ENCODE assay signal across 8 cellular contexts in the genomic region with DNA sequence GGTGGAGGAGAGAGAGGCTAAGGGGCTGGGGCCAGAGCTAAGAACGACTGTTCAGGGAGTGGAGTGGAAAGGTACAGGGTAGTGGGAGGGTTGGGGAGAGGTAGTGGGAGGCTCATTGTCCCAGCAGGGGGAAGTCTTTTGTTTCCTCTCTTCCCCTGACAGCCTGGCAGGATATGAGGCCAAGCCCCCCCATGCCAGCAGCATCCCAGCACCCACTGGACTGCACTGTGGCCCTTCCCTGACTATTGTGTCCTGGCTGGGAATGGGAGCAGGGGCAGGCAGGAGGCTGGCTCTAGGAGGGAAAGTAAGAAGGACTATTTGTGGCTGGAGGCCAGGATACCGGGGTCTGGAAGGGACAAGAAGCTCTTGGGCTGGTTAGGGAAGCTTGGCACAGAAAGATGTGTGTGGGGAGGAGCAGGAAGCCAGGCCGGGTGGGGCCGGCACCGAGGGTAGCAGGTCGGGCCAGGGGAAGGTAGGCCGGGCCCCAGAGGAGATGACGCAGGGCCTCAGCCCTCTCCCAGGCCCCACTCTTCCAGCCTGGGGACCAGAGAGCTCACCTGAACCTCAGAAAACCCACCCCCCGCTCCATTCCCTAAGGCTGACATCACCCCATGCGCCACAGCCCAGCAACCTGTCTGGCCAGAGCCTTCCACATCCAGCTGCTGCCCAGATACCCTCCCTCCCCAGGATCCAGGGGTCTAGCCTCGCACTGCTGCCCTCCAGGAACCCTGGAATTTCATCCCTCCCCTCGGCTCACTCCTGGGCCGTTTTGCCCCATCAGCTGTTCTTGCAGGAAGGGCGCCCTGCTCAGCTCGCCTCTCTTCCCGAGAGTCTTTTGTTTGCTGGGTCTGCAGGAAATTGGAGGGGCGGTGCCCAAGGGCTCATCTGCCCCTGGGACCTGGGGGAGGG. TPM values are rescaled to one million over a fixed set of nuclear protein-coding genes. Genes with fewer than 3 reads are reported as not detected.
DNase-seq lines count a peak whose midpoint lies in the region; ATAC-seq, FAIRE-seq and TF ChIP-seq lines count a peak whose summit lies in the region.

No MANE protein-coding gene starts in this region.

- no peak overlapping the region for H2AFZ ChIP-seq in HepG2 (ENCODE audit: low read length)

- peaks cover 14% of the 10 kb centered on the region for H3K4me1 Mint-ChIP-seq in T-helper 2 cell treated with Interferon-gamma antibody and Interleukin-4, amounts not matched to agents 5 μg/mL and 100 μg/mL, for 36 hours (ENCODE audit: low read depth)

- H3K4me3 ChIP-seq in cardiac fibroblast (replicated peaks in 1 of 2; ENCODE audit: low read depth in 2 of 2, low read length in 2 of 2) (no peak overlapping the region), HepG2 (replicated peaks in 1 of 3; ENCODE audit: insufficient read depth in 1 of 3, low read depth in 2 of 3, low read length in 3 of 3) (peak overlapping the region; percentile 43 to 65 (median 44)), tibial nerve (no peak overlapping the region)

- ATAC-seq in HepG2 (peak; percentile 54), HG03135 (IDR thresholded peaks at IDR 0.05; ENCODE audit: unreplicated experiment) (no peak), HG03175 (IDR thresholded peaks at IDR 0.05; ENCODE audit: unreplicated experiment) (no peak)

- no peak overlapping the region for H3K4me3 Mint-ChIP-seq in T-helper 2 cell treated with Interferon-gamma antibody and Interleukin-4, amounts not matched to agents 5 μg/mL and 100 μg/mL, for 36 hours

- H3K4me1 ChIP-seq in HepG2 (ENCODE audit: insufficient read depth, low read length) (peaks cover 64% of the 10 kb centered on the region), tibial nerve (peaks cover 0 to 17% (median 2%) of the 10 kb centered on the region in 4 donors)

- H3K9ac ChIP-seq in HepG2 (ENCODE audit: insufficient read depth, low read depth, low read length) = peak overlapping the region; percentile 6; the same call in 1 of the 2 replicates

- H3K4me2 ChIP-seq in HepG2 (ENCODE audit: low read depth, low read length) = peak overlapping the region; percentile 82

- in situ Hi-C loops in HepG2 (cut with HindIII; ENCODE audit: extremely low pct_ligation_motif_present, low pct_unique_long_range_greater_than_20kb) = no loop called here

- 15% methylated on average over 13 of the region's 17 CpGs for WGBS in HepG2 (ENCODE audit: low lambda C conversion rate)
- WGBS in tibial nerve, 2 donors = 28 to 32% methylated on average over 17 of the region's 17 CpGs

- H3K27ac ChIP-seq in HepG2 (ENCODE audit: extremely low read length, insufficient read depth, low read length) = no peak overlapping the region
- H3K27ac ChIP-seq in tibial nerve = peak overlapping the region in 3 of 4 donors; percentile 65 to 85 (median 72)

- H4K20me1 ChIP-seq in HepG2 (ENCODE audit: insufficient read depth, low read length) = no peaks in the 10 kb centered on the region

- TF ChIP-seq CTCF in cardiac fibroblast (IDR thresholded peaks at IDR 0.05; ENCODE audit: low read depth, low read length) = no peak
- TF ChIP-seq CTCF in HepG2 (CRISPR knock-in tag; IDR thresholded peaks at IDR 0.05) = no peak
- no peak for TF ChIP-seq CTCF in tibial nerve (IDR thresholded peaks at IDR 0.05)

- H3K36me3 ChIP-seq in HepG2 (replicated peaks in 1 of 2; ENCODE audit: control insufficient read depth in 1 of 2, insufficient read depth in 2 of 2, low read length in 2 of 2) (no peaks in the 10 kb centered on the region), tibial nerve (no peaks in the 10 kb centered on the region)

- no peak for DNase-seq in T-helper 2 cell treated with Interferon-gamma antibody and Interleukin-4, amounts not matched to agents 5 μg/mL and 100 μg/mL, for 36 hours (ENCODE audit: low spot score)
- DNase-seq in T-helper 2 cell (no peak), cardiac fibroblast (ENCODE audit: low read depth in 2 of 2) (peak; percentile 25 to 66), HepG2 (ENCODE audit: low spot score) (no peak), tibial nerve (ENCODE audit: low spot score in 2 of 2) (no peak), NCI-H748 (lab: John Stamatoyannopoulos, UW; ENCODE audit: unreplicated experiment) (no peak)

- peaks cover 3% of the 10 kb centered on the region for H3K27me3 Mint-ChIP-seq in T-helper 2 cell treated with Interferon-gamma antibody and Interleukin-4, amounts not matched to agents 5 μg/mL and 100 μg/mL, for 36 hours (ENCODE audit: low read depth)

- no peaks in the 10 kb centered on the region for H3K79me2 ChIP-seq in HepG2 (ENCODE audit: insufficient read depth, low read length)

- no TSS peak for BruUV-seq in HepG2 (replicated peaks; lab: Mats Ljungman, UMichigan)

- H3K27ac Mint-ChIP-seq in T-helper 2 cell treated with Interferon-gamma antibody and Interleukin-4, amounts not matched to agents 5 μg/mL and 100 μg/mL, for 36 hours = peak overlapping the region; percentile 34

- intact Hi-C loops in HepG2 (cut with micrococcal nuclease; ENCODE audit: unreplicated experiment) = no loop called here

- CTCF ChIA-PET in HepG2 (lab: Yijun Ruan, JAX; ENCODE audit: low intra/inter-chr PET ratio, low total read pairs) = interaction anchor here (1.7 kb wide), 1 partner anchor 16 kb away, joined by 3 read pairs; a partner anchor contains a TSS

- no peaks in the 10 kb centered on the region for H3K36me3 Mint-ChIP-seq in T-helper 2 cell treated with Interferon-gamma antibody and Interleukin-4, amounts not matched to agents 5 μg/mL and 100 μg/mL, for 36 hours (ENCODE audit: low read depth)

- TF ChIP-seq POLR2A in HepG2 (IDR thresholded peaks at IDR 0.05; ENCODE audit: insufficient read depth in 1 of 2, low read depth in 2 of 2, low read length in 2 of 2) (no peak), tibial nerve (IDR thresholded peaks at IDR 0.05) (no peak)

- no peaks in the 10 kb centered on the region for H3K9me3 ChIP-seq in HepG2 (ENCODE audit: low read length)
- H3K9me3 ChIP-seq in tibial nerve = no peaks in the 10 kb centered on the region

- TF ChIP-seq EP300 in HepG2 (IDR thresholded peaks at IDR 0.05; ENCODE audit: low read depth in 2 of 2, low read length in 2 of 2) (no peak), HepG2 (CRISPR knock-in tag; IDR thresholded peaks at IDR 0.05; ENCODE audit: borderline replicate concordance) (no peak), tibial nerve (IDR thresholded peaks at IDR 0.05) (no peak)

- POLR2A ChIA-PET in HepG2 (lab: Yijun Ruan, JAX) = interaction anchor here (0.7 to 2.4 kb wide), 6 partner anchors 8 to 53 kb away, joined by 4 to 13 read pairs (median 6); a partner anchor contains a TSS

- no peaks in the 10 kb centered on the region for H3K9me3 Mint-ChIP-seq in T-helper 2 cell treated with Interferon-gamma antibody and Interleukin-4, amounts not matched to agents 5 μg/mL and 100 μg/mL, for 36 hours

- no peak for FAIRE-seq in HepG2 (lab: Jason Lieb, UNC)

- H3K27me3 ChIP-seq in HepG2 (ENCODE audit: control insufficient read depth in 1 of 2, insufficient read depth in 2 of 2, low read length in 2 of 2) (no peaks in the 10 kb centered on the region), tibial nerve (no peaks in the 10 kb centered on the region)

- no peak for TF ChIP-seq RAD21 in HepG2 (CRISPR knock-in tag; IDR thresholded peaks at IDR 0.05)

RNA-seq across cellular contexts. Expression of a gene that starts 8.8 kb away (rescaled TPM):
- 43.7 and 69.6 TPM in 2 replicates for total RNA-seq in HepG2 (2016; rRNA removed; fragmentation: Illumina TruSeq; extraction: Trizol)
- total RNA-seq in HepG2 (2016; cell fraction: cytosol; rRNA removed; fragmentation: Illumina TruSeq; extraction: Trizol; ENCODE audit: low read depth) = 115 and 125 TPM in 2 replicates
- total RNA-seq in HepG2 (2016; cell fraction: insoluble cytoplasmic fraction; rRNA removed; fragmentation: Illumina TruSeq; extraction: Trizol) = 33.6 and 74.6 TPM in 2 replicates
- total RNA-seq in HepG2 (2016; cell fraction: membrane; rRNA removed; fragmentation: Illumina TruSeq; extraction: Trizol) = 93.1 and 103 TPM in 2 replicates
- 48.0 and 55.0 TPM in 2 replicates for total RNA-seq in HepG2 (2016; cell fraction: nucleus; rRNA removed; fragmentation: Illumina TruSeq; extraction: Trizol)
- 61.4 and 68.6 TPM in 2 replicates for polyA plus RNA-seq in HepG2 (2011; rRNA removed)
- polyA plus RNA-seq in HepG2 (2011; cell fraction: cytosol; rRNA removed) = 64.7 and 70.1 TPM in 2 replicates
- 67.4 and 70.1 TPM in 2 replicates for polyA plus RNA-seq in HepG2 (2011; cell fraction: nucleus; rRNA removed)
- 41.3 and 63.8 TPM in 2 replicates for polyA plus RNA-seq in HepG2 (2012)
- 21.4 and 23.9 TPM in 2 replicates for polyA plus RNA-seq in HepG2 (2016; cell fraction: cytosol; fragmentation: Illumina TruSeq; extraction: Trizol; ENCODE audit: low read depth)
- polyA plus RNA-seq in HepG2 (2016; cell fraction: insoluble cytoplasmic fraction; fragmentation: Illumina TruSeq; extraction: Trizol; ENCODE audit: low read depth) = 33.0 and 43.1 TPM in 2 replicates
- polyA plus RNA-seq in HepG2 (2016; cell fraction: membrane; fragmentation: Illumina TruSeq; extraction: Trizol; ENCODE audit: low read depth) = 52.7 and 65.5 TPM in 2 replicates
- 79.2 and 79.8 TPM in 2 replicates for polyA plus RNA-seq in HepG2 (2016; cell fraction: nucleus; fragmentation: Illumina TruSeq; extraction: Trizol; ENCODE audit: insufficient read depth, low read depth)
- 43.5 and 157 TPM in 2 replicates for polyA minus RNA-seq in HepG2 (2011; rRNA and poly(A)+ RNA removed; ENCODE audit: low replicate concordance)
- polyA minus RNA-seq in HepG2 (2011; cell fraction: cytosol; rRNA and poly(A)+ RNA removed) = 51.4 and 51.7 TPM in 2 replicates
- polyA minus RNA-seq in HepG2 (2011; cell fraction: nucleus; rRNA and poly(A)+ RNA removed) = 43.1 and 44.5 TPM in 2 replicates
- 10 to 100 TPM; 15.5 to 37.5 (median 25.9) TPM for total RNA-seq in tibial nerve

RNA-seq across cellular contexts. Expression of a gene that starts 16.4 kb away (rescaled TPM):
- total RNA-seq in HepG2 (2016; rRNA removed; fragmentation: Illumina TruSeq; extraction: Trizol) = 5.4 and 16.6 TPM in 2 replicates
- 4.7 and 5.6 TPM in 2 replicates for total RNA-seq in HepG2 (2016; cell fraction: cytosol; rRNA removed; fragmentation: Illumina TruSeq; extraction: Trizol; ENCODE audit: low read depth)
- total RNA-seq in HepG2 (2016; cell fraction: insoluble cytoplasmic fraction; rRNA removed; fragmentation: Illumina TruSeq; extraction: Trizol) = 5.6 and 18.2 TPM in 2 replicates
- 7.9 and 9.1 TPM in 2 replicates for total RNA-seq in HepG2 (2016; cell fraction: membrane; rRNA removed; fragmentation: Illumina TruSeq; extraction: Trizol)
- 14.7 and 18.3 TPM in 2 replicates for total RNA-seq in HepG2 (2016; cell fraction: nucleus; rRNA removed; fragmentation: Illumina TruSeq; extraction: Trizol)
- 8.7 and 13.9 TPM in 2 replicates for polyA plus RNA-seq in HepG2 (2011; rRNA removed)
- 6.6 and 7.9 TPM in 2 replicates for polyA plus RNA-seq in HepG2 (2011; cell fraction: cytosol; rRNA removed)
- polyA plus RNA-seq in HepG2 (2011; cell fraction: nucleus; rRNA removed) = 25.6 and 27.8 TPM in 2 replicates
- 6.2 and 8.0 TPM in 2 replicates for polyA plus RNA-seq in HepG2 (2012)
- 1.6 and 2.0 TPM in 2 replicates for polyA plus RNA-seq in HepG2 (2016; cell fraction: cytosol; fragmentation: Illumina TruSeq; extraction: Trizol; ENCODE audit: low read depth)
- 4.7 and 6.3 TPM in 2 replicates for polyA plus RNA-seq in HepG2 (2016; cell fraction: insoluble cytoplasmic fraction; fragmentation: Illumina TruSeq; extraction: Trizol; ENCODE audit: low read depth)
- 4.0 and 4.6 TPM in 2 replicates for polyA plus RNA-seq in HepG2 (2016; cell fraction: membrane; fragmentation: Illumina TruSeq; extraction: Trizol; ENCODE audit: low read depth)
- 31.8 and 35.4 TPM in 2 replicates for polyA plus RNA-seq in HepG2 (2016; cell fraction: nucleus; fragmentation: Illumina TruSeq; extraction: Trizol; ENCODE audit: insufficient read depth, low read depth)
- 12.3 and 25.2 TPM in 2 replicates for polyA minus RNA-seq in HepG2 (2011; rRNA and poly(A)+ RNA removed; ENCODE audit: low replicate concordance)
- polyA minus RNA-seq in HepG2 (2011; cell fraction: cytosol; rRNA and poly(A)+ RNA removed) = 3.1 and 5.7 TPM in 2 replicates
- polyA minus RNA-seq in HepG2 (2011; cell fraction: nucleus; rRNA and poly(A)+ RNA removed) = 4.0 and 6.5 TPM in 2 replicates
- 10 to 100 TPM; 11.8 to 36.8 (median 32.1) TPM for total RNA-seq in tibial nerve

RNA-seq across cellular contexts. Expression of a gene that starts 31.0 kb away (rescaled TPM):
- total RNA-seq in HepG2 (2016; rRNA removed; fragmentation: Illumina TruSeq; extraction: Trizol) (0.38 TPM in 1 of 2 replicates, not detected in the other), tibial nerve (100 to 1,000 TPM in 1 of 4 donors, 10 to 100 TPM in 3; 63.9 to 119 (median 80.8) TPM)
- total RNA-seq in HepG2 (2016; cell fraction: cytosol; rRNA removed; fragmentation: Illumina TruSeq; extraction: Trizol; ENCODE audit: low read depth) = 0.61 and 0.71 TPM in 2 replicates
- total RNA-seq in HepG2 (2016; cell fraction: insoluble cytoplasmic fraction; rRNA removed; fragmentation: Illumina TruSeq; extraction: Trizol) = 0.22 and 0.35 TPM in 2 replicates
- 0.15 and 0.41 TPM in 2 replicates for total RNA-seq in HepG2 (2016; cell fraction: membrane; rRNA removed; fragmentation: Illumina TruSeq; extraction: Trizol)
- total RNA-seq in HepG2 (2016; cell fraction: nucleus; rRNA removed; fragmentation: Illumina TruSeq; extraction: Trizol) = 0.41 and 0.65 TPM in 2 replicates
- 0.30 and 0.34 TPM in 2 replicates for polyA plus RNA-seq in HepG2 (2011; rRNA removed)
- polyA plus RNA-seq in HepG2 (2011; cell fraction: cytosol; rRNA removed) = 0.13 and 0.21 TPM in 2 replicates
- 0.99 and 1.1 TPM in 2 replicates for polyA plus RNA-seq in HepG2 (2011; cell fraction: nucleus; rRNA removed)
- 0.24 and 0.55 TPM in 2 replicates for polyA plus RNA-seq in HepG2 (2012)
- polyA plus RNA-seq in HepG2 (2016; cell fraction: cytosol; fragmentation: Illumina TruSeq; extraction: Trizol; ENCODE audit: low read depth) = 0.20 and 0.31 TPM in 2 replicates
- 0.19 and 0.32 TPM in 2 replicates for polyA plus RNA-seq in HepG2 (2016; cell fraction: insoluble cytoplasmic fraction; fragmentation: Illumina TruSeq; extraction: Trizol; ENCODE audit: low read depth)
- 0.09 and 0.10 TPM in 2 replicates for polyA plus RNA-seq in HepG2 (2016; cell fraction: membrane; fragmentation: Illumina TruSeq; extraction: Trizol; ENCODE audit: low read depth)
- 1.4 and 2.7 TPM in 2 replicates for polyA plus RNA-seq in HepG2 (2016; cell fraction: nucleus; fragmentation: Illumina TruSeq; extraction: Trizol; ENCODE audit: insufficient read depth, low read depth)
- polyA minus RNA-seq in HepG2 (2011; rRNA and poly(A)+ RNA removed; ENCODE audit: low replicate concordance) = 0.32 and 43.8 TPM in 2 replicates
- polyA minus RNA-seq in HepG2 (2011; cell fraction: cytosol; rRNA and poly(A)+ RNA removed) = 0.53 and 0.69 TPM in 2 replicates
- 0.62 and 0.90 TPM in 2 replicates for polyA minus RNA-seq in HepG2 (2011; cell fraction: nucleus; rRNA and poly(A)+ RNA removed)

RNA-seq across cellular contexts. Expression of a gene that starts 38.7 kb away (rescaled TPM):
- total RNA-seq in HepG2 (2016; rRNA removed; fragmentation: Illumina TruSeq; extraction: Trizol) (79.1 and 106 TPM in 2 replicates), tibial nerve (100 to 1,000 TPM in 1 of 4 donors, 10 to 100 TPM in 3; 72.6 to 124 (median 88.6) TPM)
- total RNA-seq in HepG2 (2016; cell fraction: cytosol; rRNA removed; fragmentation: Illumina TruSeq; extraction: Trizol; ENCODE audit: low read depth) = 11.8 and 17.5 TPM in 2 replicates
- 56.7 and 113 TPM in 2 replicates for total RNA-seq in HepG2 (2016; cell fraction: insoluble cytoplasmic fraction; rRNA removed; fragmentation: Illumina TruSeq; extraction: Trizol)
- total RNA-seq in HepG2 (2016; cell fraction: membrane; rRNA removed; fragmentation: Illumina TruSeq; extraction: Trizol) = 21.7 and 29.6 TPM in 2 replicates
- 78.9 and 79.0 TPM in 2 replicates for total RNA-seq in HepG2 (2016; cell fraction: nucleus; rRNA removed; fragmentation: Illumina TruSeq; extraction: Trizol)
- 26.2 and 30.4 TPM in 2 replicates for polyA plus RNA-seq in HepG2 (2011; rRNA removed)
- polyA plus RNA-seq in HepG2 (2011; cell fraction: cytosol; rRNA removed) = 9.4 and 12.5 TPM in 2 replicates
- 220 and 271 TPM in 2 replicates for polyA plus RNA-seq in HepG2 (2011; cell fraction: nucleus; rRNA removed)
- 52.9 and 58.7 TPM in 2 replicates for polyA plus RNA-seq in HepG2 (2012)
- polyA plus RNA-seq in HepG2 (2016; cell fraction: cytosol; fragmentation: Illumina TruSeq; extraction: Trizol; ENCODE audit: low read depth) = 12.1 and 13.2 TPM in 2 replicates
- polyA plus RNA-seq in HepG2 (2016; cell fraction: insoluble cytoplasmic fraction; fragmentation: Illumina TruSeq; extraction: Trizol; ENCODE audit: low read depth) = 72.8 and 96.9 TPM in 2 replicates
- 17.7 and 23.3 TPM in 2 replicates for polyA plus RNA-seq in HepG2 (2016; cell fraction: membrane; fragmentation: Illumina TruSeq; extraction: Trizol; ENCODE audit: low read depth)
- polyA plus RNA-seq in HepG2 (2016; cell fraction: nucleus; fragmentation: Illumina TruSeq; extraction: Trizol; ENCODE audit: insufficient read depth, low read depth) = 226 and 281 TPM in 2 replicates
- 23.1 and 63.7 TPM in 2 replicates for polyA minus RNA-seq in HepG2 (2011; rRNA and poly(A)+ RNA removed; ENCODE audit: low replicate concordance)
- 17.7 and 23.7 TPM in 2 replicates for polyA minus RNA-seq in HepG2 (2011; cell fraction: cytosol; rRNA and poly(A)+ RNA removed)
- 55.4 and 59.5 TPM in 2 replicates for polyA minus RNA-seq in HepG2 (2011; cell fraction: nucleus; rRNA and poly(A)+ RNA removed)

RNA-seq across cellular contexts. Expression of a gene that starts 53.4 kb away (rescaled TPM):
- total RNA-seq in HepG2 (2016; rRNA removed; fragmentation: Illumina TruSeq; extraction: Trizol) (2.8 and 3.3 TPM in 2 replicates), tibial nerve (10 to 100 TPM in 1 of 4 donors, 1 to 10 TPM in 3; 2.8 to 13.3 (median 5.0) TPM)
- 1.7 and 2.1 TPM in 2 replicates for total RNA-seq in HepG2 (2016; cell fraction: cytosol; rRNA removed; fragmentation: Illumina TruSeq; extraction: Trizol; ENCODE audit: low read depth)
- 2.5 and 3.0 TPM in 2 replicates for total RNA-seq in HepG2 (2016; cell fraction: insoluble cytoplasmic fraction; rRNA removed; fragmentation: Illumina TruSeq; extraction: Trizol)
- total RNA-seq in HepG2 (2016; cell fraction: membrane; rRNA removed; fragmentation: Illumina TruSeq; extraction: Trizol) = 1.7 and 2.0 TPM in 2 replicates
- total RNA-seq in HepG2 (2016; cell fraction: nucleus; rRNA removed; fragmentation: Illumina TruSeq; extraction: Trizol) = 2.3 TPM in 2 replicates
- polyA plus RNA-seq in HepG2 (2011; rRNA removed) = 0.65 and 1.3 TPM in 2 replicates
- 0.65 and 1.2 TPM in 2 replicates for polyA plus RNA-seq in HepG2 (2011; cell fraction: cytosol; rRNA removed)
- polyA plus RNA-seq in HepG2 (2011; cell fraction: nucleus; rRNA removed) = 2.0 and 2.5 TPM in 2 replicates
- 0.96 and 1.6 TPM in 2 replicates for polyA plus RNA-seq in HepG2 (2012)
- 0.41 and 0.42 TPM in 2 replicates for polyA plus RNA-seq in HepG2 (2016; cell fraction: cytosol; fragmentation: Illumina TruSeq; extraction: Trizol; ENCODE audit: low read depth)
- polyA plus RNA-seq in HepG2 (2016; cell fraction: insoluble cytoplasmic fraction; fragmentation: Illumina TruSeq; extraction: Trizol; ENCODE audit: low read depth) = 1.9 and 2.3 TPM in 2 replicates
- polyA plus RNA-seq in HepG2 (2016; cell fraction: membrane; fragmentation: Illumina TruSeq; extraction: Trizol; ENCODE audit: low read depth) = 0.65 and 0.74 TPM in 2 replicates
- polyA plus RNA-seq in HepG2 (2016; cell fraction: nucleus; fragmentation: Illumina TruSeq; extraction: Trizol; ENCODE audit: insufficient read depth, low read depth) = 1.0 and 1.5 TPM in 2 replicates
- 5.4 and 9.8 TPM in 2 replicates for polyA minus RNA-seq in HepG2 (2011; rRNA and poly(A)+ RNA removed; ENCODE audit: low replicate concordance)
- 0.89 and 1.7 TPM in 2 replicates for polyA minus RNA-seq in HepG2 (2011; cell fraction: cytosol; rRNA and poly(A)+ RNA removed)
- polyA minus RNA-seq in HepG2 (2011; cell fraction: nucleus; rRNA and poly(A)+ RNA removed) = 6.2 and 7.6 TPM in 2 replicates

Comparison
In these comparisons a context has a peak if more than half of its experiments do, and no peak if none do; other contexts are left out.
1. DNase-seq: peak in cardiac fibroblast (2 of 2); none in T-helper 2 cell treated with Interferon-gamma antibody and Interleukin-4, amounts not matched to agents 5 μg/mL and 100 μg/mL, for 36 hours (single experiment), T-helper 2 cell (0 of 5), HepG2 (single experiment), tibial nerve (0 of 2) and NCI-H748 (single experiment).
2. H3K4me3 ChIP-seq: peak in HepG2 (3 of 3); none in cardiac fibroblast (0 of 2) and tibial nerve (0 of 4).
3. RNA of a gene that starts 31.0 kb away (total RNA-seq): 63.9 to 119 TPM in tibial nerve; 0.15 to 0.71 TPM in HepG2; every median in the first group is over 10 times any median in the second.